In genomic region chr2:209277444-209277843, GRCh38 we compare ENCODE assay signal across 15 cellular contexts.
DNase-seq lines count a peak whose midpoint lies in the region; ATAC-seq and TF ChIP-seq lines count a peak whose summit lies in the region.
"Had no signal": no experiment of that assay in that cellular context is flagged by ENCODE, and none has a peak within 500 bp of the region (broad histone marks: within the 10 kb centered on the region; RNA-seq: fewer than 3 reads in every experiment).

No MANE protein-coding gene starts in this region.

- no CpG with 5 or more reads among the region's 3 CpGs for WGBS in H9 (ENCODE audit: extremely low coverage, insufficient read length, low lambda C conversion rate)

- H3K4me1 Mint-ChIP-seq in GM23338 (peaks cover 16% of the 10 kb centered on the region; the same call in 2 of the 3 replicates), WTC11 (peaks cover 28% of the 10 kb centered on the region), H9 (peaks cover 15 to 20% of the 10 kb centered on the region in 2 experiments), MCF 10A (ENCODE audit: insufficient read depth, unreplicated experiment) (no peaks in the 10 kb centered on the region)
- H3K4me1 Mint-ChIP-seq: CD4-positive, alpha-beta memory T cell had no signal

- no peak overlapping the region for H2AK5ac ChIP-seq in H9 (ENCODE audit: insufficient read length, low read length)

- H3K14ac ChIP-seq in H9 (ENCODE audit: insufficient read depth, low read length): no peak overlapping the region

- H2BK5ac ChIP-seq in H9 (ENCODE audit: insufficient read length, low read length): no peak overlapping the region

- no peaks in the 10 kb centered on the region for H4K20me1 ChIP-seq in GM23338 (replicated peaks; ENCODE audit: insufficient read depth)
- H4K20me1 ChIP-seq in H9 (ENCODE audit: control insufficient read depth, insufficient read depth, insufficient read length): no peaks in the 10 kb centered on the region

- no peak overlapping the region for H3K4ac ChIP-seq in H9 (ENCODE audit: low read depth, low read length)

- H4K5ac ChIP-seq in H9 (ENCODE audit: insufficient read length, low read depth, low read length): no peak overlapping the region

- no peaks in the 10 kb centered on the region for H3K36me3 ChIP-seq in GM23338 (ENCODE audit: insufficient read depth)

- H3K23me2 ChIP-seq in H9 (ENCODE audit: insufficient read length, low read depth, low read length, poor library complexity, severe bottlenecking): no peaks in the 10 kb centered on the region

- no peaks in the 10 kb centered on the region for H3K79me1 ChIP-seq in H9 (ENCODE audit: insufficient read depth, low read depth, low read length, poor library complexity, severe bottlenecking)

- H3K9me3 ChIP-seq in H9 (ENCODE audit: control insufficient read depth, low read depth, low read length): no peaks in the 10 kb centered on the region
- H3K9me3 ChIP-seq: A549, Caco-2 had no signal

- H2BK15ac ChIP-seq in H9 (ENCODE audit: low read depth, low read length): no peak overlapping the region

- no peak overlapping the region for H3K4me3 ChIP-seq in GM23338
- H3K4me3 ChIP-seq: A549 had no signal

- H3K9me3 Mint-ChIP-seq in GM23338 (no peaks in the 10 kb centered on the region), WTC11 (peaks cover 6% of the 10 kb centered on the region), H9 (no peaks in the 10 kb centered on the region; a peak in 2 of 5 replicates), MCF 10A (ENCODE audit: unreplicated experiment) (no peaks in the 10 kb centered on the region)

- TF ChIP-seq CTCF in GM23338 (conservative IDR thresholded peaks at IDR 0.05; ENCODE audit: low read depth in 2 of 2) (no peak), WTC11 (IDR thresholded peaks at IDR 0.05) (no peak), foreskin keratinocyte (conservative IDR thresholded peaks at IDR 0.05) (no peak), H9 (conservative IDR thresholded peaks at IDR 0.05) (no peak), MCF 10A (IDR thresholded peaks at IDR 0.05; ENCODE audit: unreplicated experiment) (no peak)

- H3K56ac ChIP-seq in H9 (ENCODE audit: insufficient read length, low read depth, low read length): no peak overlapping the region

- ATAC-seq in GM23338 (peak; percentile 57), WTC11 (peak; percentile 73), foreskin keratinocyte (peak; percentile 65)
- ATAC-seq: A549 had no signal

- DNase-seq in GM23338 (ENCODE audit: low spot score) (peak; percentile 9), WTC11 (ENCODE audit: low spot score) (no peak), foreskin keratinocyte (peak; percentile 11 to 45), iPS-NIHi7 (ENCODE audit: extremely low spot score) (peak; percentile 31), SW 1271 (lab: John Stamatoyannopoulos, UW) (no peak), H9 (no peak), MCF 10A (ENCODE audit: unreplicated experiment) (no peak)
- DNase-seq: 8988T; C1 segment of cervical spinal cord; Caco-2; CD4-positive, alpha-beta memory T cell; DMS153; DND-41; HCEC 1CT had no signal

- no peaks in the 10 kb centered on the region for H3F3A ChIP-seq in GM23338 (replicated peaks; ENCODE audit: low read depth)

- H3K27me3 ChIP-seq in GM23338 (ENCODE audit: insufficient read depth) (no peaks in the 10 kb centered on the region), foreskin keratinocyte (no peaks in the 10 kb centered on the region), H9 (ENCODE audit: insufficient read depth, low read length) (no peaks in the 10 kb centered on the region)

- no peak overlapping the region for H4K91ac ChIP-seq in H9 (ENCODE audit: insufficient read length, low read depth, low read length)

- no peak overlapping the region for H3T11ph ChIP-seq in H9 (ENCODE audit: low read length)

- no peaks in the 10 kb centered on the region for H3K79me2 ChIP-seq in GM23338 (replicated peaks; ENCODE audit: insufficient read depth)
- no peaks in the 10 kb centered on the region for H3K79me2 ChIP-seq in H9 (ENCODE audit: insufficient read depth, low read length)

- H3K18ac ChIP-seq in H9 (ENCODE audit: insufficient read length, low read depth, low read length): no peak overlapping the region

- H2BK12ac ChIP-seq in H9 (ENCODE audit: insufficient read length, low read depth, low read length): no peak overlapping the region

- no peak overlapping the region for H3K27ac Mint-ChIP-seq in GM23338
- no peak overlapping the region for H3K27ac Mint-ChIP-seq in WTC11
- peak overlapping the region in 1 of 3 experiments; percentile 72; a peak in 1 of 7 replicates for H3K27ac Mint-ChIP-seq in H9
- H3K27ac Mint-ChIP-seq in MCF 10A (ENCODE audit: low read depth, unreplicated experiment): no peak overlapping the region
- H3K27ac Mint-ChIP-seq: CD4-positive, alpha-beta memory T cell had no signal

- no peak overlapping the region for H4K8ac ChIP-seq in H9 (replicated peaks; ENCODE audit: insufficient read length, low read depth, low read length)

- CTCF ChIA-PET in WTC11 (lab: Charles Lee): no interaction called here
- CTCF ChIA-PET in MCF 10A (lab: Yijun Ruan, JAX): interaction anchor here (1.5 kb wide), 1 partner anchor 57 kb away, joined by 4 read pairs; no protein-coding TSS in a partner anchor

- H3K23ac ChIP-seq in H9 (ENCODE audit: insufficient read length, low read depth, low read length): no peak overlapping the region

- H3K4me2 ChIP-seq in GM23338 (no peak overlapping the region), H9 (ENCODE audit: insufficient read depth, insufficient read length, low read length) (no peak overlapping the region)
- H3K4me2 ChIP-seq: A549 had no signal

- BruUV-seq in MCF 10A (replicated peaks; lab: Mats Ljungman, UMichigan): no TSS peak

- no peak overlapping the region for H3K9ac ChIP-seq in H9 (ENCODE audit: extremely low read depth, insufficient read length, low read length)

- peaks cover 3% of the 10 kb centered on the region for H3K27me3 Mint-ChIP-seq in GM23338 (ENCODE audit: insufficient read depth, low read depth, poor library complexity)
- H3K27me3 Mint-ChIP-seq in WTC11 (ENCODE audit: low read depth): no peaks in the 10 kb centered on the region; the same call in 1 of the 2 replicates
- no peaks in the 10 kb centered on the region for H3K27me3 Mint-ChIP-seq in H9 (ENCODE audit: low read depth)
- H3K27me3 Mint-ChIP-seq in MCF 10A (ENCODE audit: insufficient read depth, unreplicated experiment): no peaks in the 10 kb centered on the region
- H3K27me3 Mint-ChIP-seq: CD4-positive, alpha-beta memory T cell had no signal

- H3K27ac ChIP-seq in GM23338 (ENCODE audit: low read depth): no peak overlapping the region
- no peak overlapping the region for H3K27ac ChIP-seq in foreskin keratinocyte
- H3K27ac ChIP-seq in H9 (ENCODE audit: insufficient read length, low read depth, low read length): no peak overlapping the region
- H3K27ac ChIP-seq: A549 had no signal

- no peaks in the 10 kb centered on the region for H3K9me2 ChIP-seq in GM23338 (ENCODE audit: insufficient read depth)

- intact Hi-C loops in MCF 10A (cut with micrococcal nuclease): no loop called here

- H3K36me3 Mint-ChIP-seq in GM23338 (ENCODE audit: low read depth) (peaks cover 6% of the 10 kb centered on the region; the same call in 2 of the 3 replicates), WTC11 (peaks cover 3% of the 10 kb centered on the region; the same call in 1 of the 2 replicates), H9 (ENCODE audit: insufficient read depth in 1 of 3, low read depth in 3 of 3) (peaks cover 2 to 7% (median 4%) of the 10 kb centered on the region in 3 experiments; a peak in 5 of 7 replicates), MCF 10A (ENCODE audit: insufficient read depth, unreplicated experiment) (no peaks in the 10 kb centered on the region)
- H3K36me3 Mint-ChIP-seq: CD4-positive, alpha-beta memory T cell had no signal

- peaks cover 12% of the 10 kb centered on the region for H3K4me1 ChIP-seq in GM23338 (ENCODE audit: insufficient read depth)
- no peaks in the 10 kb centered on the region for H3K4me1 ChIP-seq in foreskin keratinocyte
- no peaks in the 10 kb centered on the region; the same call in 1 of the 2 replicates for H3K4me1 ChIP-seq in H9 (ENCODE audit: insufficient read depth, low read length)
- H3K4me1 ChIP-seq: A549, Caco-2 had no signal

- POLR2A ChIA-PET in WTC11 (lab: Charles Lee): no interaction called here
- POLR2A ChIA-PET in MCF 10A (lab: Yijun Ruan, JAX): no interaction called here

- H2BK20ac ChIP-seq in H9 (ENCODE audit: low read depth, low read length, poor library complexity, severe bottlenecking): no peak overlapping the region

- H3K4me3 Mint-ChIP-seq in GM23338 (no peak overlapping the region), WTC11 (no peak overlapping the region), H9 (no peak overlapping the region), MCF 10A (ENCODE audit: unreplicated experiment) (no peak overlapping the region)
- H3K4me3 Mint-ChIP-seq: CD4-positive, alpha-beta memory T cell had no signal

- no peak overlapping the region for H2AFZ ChIP-seq in GM23338
- H2AFZ ChIP-seq in H9 (ENCODE audit: low read length): no peak overlapping the region

- H2BK120ac ChIP-seq in H9 (ENCODE audit: low read depth, low read length, poor library complexity, severe bottlenecking): no peak overlapping the region

TF ChIP-seq in GM23338, 12 proteins besides CTCF, POLR2A, EP300 and RAD21:
- TF ChIP-seq STAT1 (IDR thresholded peaks at IDR 0.05; ENCODE audit: unreplicated experiment): no peak

TF ChIP-seq in WTC11, 78 proteins besides CTCF, POLR2A, EP300 and RAD21 (continues in another document):
- TF ChIP-seq ZNF219 (CRISPR knock-in tag; IDR thresholded peaks at IDR 0.05; ENCODE audit: borderline replicate concordance) (no peak), PRRX2 (CRISPR knock-in tag; IDR thresholded peaks at IDR 0.05) (no peak), NR2C2 (CRISPR knock-in tag; IDR thresholded peaks at IDR 0.05) (no peak), NR1H2 (CRISPR knock-in tag; IDR thresholded peaks at IDR 0.05) (no peak)
- TF ChIP-seq, protein P1, sequence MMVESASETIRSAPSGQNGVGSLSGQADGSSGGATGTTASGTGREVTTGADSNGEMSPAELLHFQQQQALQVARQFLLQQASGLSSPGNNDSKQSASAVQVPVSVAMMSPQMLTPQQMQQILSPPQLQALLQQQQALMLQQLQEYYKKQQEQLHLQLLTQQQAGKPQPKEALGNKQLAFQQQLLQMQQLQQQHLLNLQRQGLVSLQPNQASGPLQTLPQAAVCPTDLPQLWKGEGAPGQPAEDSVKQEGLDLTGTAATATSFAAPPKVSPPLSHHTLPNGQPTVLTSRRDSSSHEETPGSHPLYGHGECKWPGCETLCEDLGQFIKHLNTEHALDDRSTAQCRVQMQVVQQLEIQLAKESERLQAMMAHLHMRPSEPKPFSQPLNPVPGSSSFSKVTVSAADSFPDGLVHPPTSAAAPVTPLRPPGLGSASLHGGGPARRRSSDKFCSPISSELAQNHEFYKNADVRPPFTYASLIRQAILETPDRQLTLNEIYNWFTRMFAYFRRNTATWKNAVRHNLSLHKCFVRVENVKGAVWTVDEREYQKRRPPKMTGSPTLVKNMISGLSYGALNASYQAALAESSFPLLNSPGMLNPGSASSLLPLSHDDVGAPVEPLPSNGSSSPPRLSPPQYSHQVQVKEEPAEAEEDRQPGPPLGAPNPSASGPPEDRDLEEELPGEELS (CRISPR knock-in tag; IDR thresholded peaks at IDR 0.05): no peak

Comparison
In these comparisons a context has a peak if more than half of its experiments do, and no peak if none do; other contexts are left out.
1. DNase-seq: peak in GM23338 (single experiment), foreskin keratinocyte (2 of 2) and iPS-NIHi7 (single experiment); none in WTC11 (single experiment), SW 1271 (0 of 2), H9 (single experiment) and MCF 10A (single experiment).
2. Peak in every context shown above with its lines, with median percentiles within 50 percentile points of each other: ATAC-seq.